ENCODE assay signal across 8 cellular contexts in the genomic region with DNA sequence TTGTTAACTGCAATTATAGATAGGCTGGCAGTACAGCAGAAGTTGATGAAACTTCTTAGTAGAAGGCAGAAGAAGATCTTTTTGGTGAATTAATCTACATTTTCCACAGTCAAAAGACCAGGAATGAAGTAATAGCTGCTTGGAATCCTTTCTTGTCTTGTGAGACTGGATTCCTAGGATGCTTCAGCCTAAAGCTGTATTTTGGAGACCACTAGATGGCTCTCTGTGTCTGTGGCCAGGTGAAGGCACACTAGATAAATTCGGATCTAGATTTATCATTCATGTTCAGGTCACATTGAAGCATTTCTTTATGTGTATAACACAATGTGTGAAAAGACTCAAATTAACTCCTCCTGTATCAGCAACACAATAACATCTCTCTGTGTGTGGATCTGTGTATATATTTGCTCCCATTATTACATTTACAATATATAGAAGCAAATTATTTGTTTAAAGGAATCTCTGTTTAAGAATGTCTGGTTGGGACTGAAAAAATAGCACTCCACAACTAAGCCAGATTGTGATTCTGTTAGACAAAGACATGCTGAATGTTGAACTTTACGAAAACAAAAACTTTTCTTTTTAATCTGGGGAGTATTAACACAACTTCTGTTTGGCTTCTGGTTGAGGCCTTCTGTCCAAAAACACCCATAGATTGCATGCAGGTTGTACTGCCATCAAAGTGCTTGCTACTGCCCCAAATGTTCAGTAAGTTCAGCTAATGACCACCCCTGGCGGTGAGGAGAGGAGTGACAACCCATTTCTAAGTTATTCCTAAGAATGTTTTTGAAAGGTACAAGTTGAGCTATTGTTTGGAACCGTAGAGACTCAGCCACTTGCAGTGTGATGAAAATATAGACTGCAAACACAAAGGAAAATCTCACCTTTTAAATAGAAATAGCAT. TPM values are rescaled to one million over a fixed set of nuclear protein-coding genes. Genes with fewer than 3 reads are reported as not detected.
DNase-seq lines count a peak whose midpoint lies in the region; FAIRE-seq and TF ChIP-seq lines count a peak whose summit lies in the region.

No MANE protein-coding gene starts in this region.

- POLR2A ChIA-PET in AG04449 (lab: Yijun Ruan, JAX), result no interaction called here

- H3K36me3 ChIP-seq in H7 (replicated peaks; ENCODE audit: control insufficient read depth, insufficient read depth, low read length), result no peaks in the 10 kb centered on the region
- H3K36me3 ChIP-seq in MG63, result no peaks in the 10 kb centered on the region

- no peaks in the 10 kb centered on the region; the same call in 1 of the 2 replicates for H3K27me3 ChIP-seq in H7 (ENCODE audit: control insufficient read depth, insufficient read depth, low read length)
- H3K27me3 ChIP-seq in MG63, result peaks cover 5% of the 10 kb centered on the region

- FAIRE-seq in G401.6 (lab: Jason Lieb, UNC), result peak; percentile 17

- TF ChIP-seq CTCF in AG04449 (IDR thresholded peaks at IDR 0.05; ENCODE audit: insufficient read depth, low read length, missing control alignments) (peak; percentile 57), LNCaP clone FGC (IDR thresholded peaks at IDR 0.05; ENCODE audit: control insufficient read depth, extremely low read depth, insufficient read depth) (peak; percentile 83), WI38 (IDR thresholded peaks at IDR 0.05; ENCODE audit: low read depth, low read length) (peak; percentile 23)

- H3K9me3 ChIP-seq in MG63, result no peaks in the 10 kb centered on the region

- H3K4me3 ChIP-seq in AG04449 (ENCODE audit: low read depth, low read length), result no peak overlapping the region
- H3K4me3 ChIP-seq in H7 (ENCODE audit: insufficient read depth, low read depth, low read length), result no peak overlapping the region
- H3K4me3 ChIP-seq in LNCaP clone FGC (ENCODE audit: low read depth, low read length), result no peak overlapping the region
- H3K4me3 ChIP-seq in WI38 (ENCODE audit: low read depth, low read length), result no peak overlapping the region
- no peak overlapping the region for H3K4me3 ChIP-seq in MG63

- CTCF ChIA-PET in AG04449 (lab: Yijun Ruan, JAX), result interaction anchor here (0.9 to 2.1 kb wide), 7 partner anchors 10 to 277 kb away, joined by 3 to 7 read pairs (median 3); no protein-coding TSS in a partner anchor

- peak; percentile 7 for DNase-seq in AG04449 (ENCODE audit: low read depth, low spot score)
- DNase-seq in H7, result peak; percentile 66
- DNase-seq in LNCaP clone FGC (ENCODE audit: low read depth), result no peak
- DNase-seq in kidney tubule cell (ENCODE audit: low spot score), result peak; percentile 32
- no peak for DNase-seq in SKM-1 (lab: John Stamatoyannopoulos, UW; ENCODE audit: unreplicated experiment)
- DNase-seq in MG63, result no peak

RNA-seq across cellular contexts. Expression of gene GRIN3A, which starts 10.6 kb away (rescaled TPM):
- total RNA-seq in H7 (2014; rRNA removed; shearing (Covaris generic)), result 0.04 TPM in 1 of 2 replicates, not detected in the other
- not detected in 2 replicates for total RNA-seq in MG63 (2014; rRNA removed; shearing (Covaris generic); ENCODE audit: low replicate concordance)

Comparison
In these comparisons a context has a peak if more than half of its experiments do, and no peak if none do; other contexts are left out.
1. DNase-seq: peak in AG04449 (single experiment), H7 (single experiment) and kidney tubule cell (single experiment); none in LNCaP clone FGC (single experiment), SKM-1 (single experiment) and MG63 (single experiment).
2. CTCF ChIP-seq: peak in every context shown above with its lines; median percentile 83 in LNCaP clone FGC; 57 in AG04449; 23 in WI38.